Comparison of ENCODE assay signal across 8 cellular contexts in genomic region chrX:47568656-47569295, GRCh38. TPM values are rescaled to one million over a fixed set of nuclear protein-coding genes. Genes with fewer than 3 reads are reported as not detected.
A peak's percentile ranks its signal among the peaks of the same experiment; 100 is the strongest.
DNase-seq lines count a peak whose midpoint lies in the region; ATAC-seq lines count a peak whose summit lies in the region.

No MANE protein-coding gene starts in this region.

- H3K36me3 Mint-ChIP-seq in CD4-positive, alpha-beta memory T cell, result peaks cover 39 to 52% of the 10 kb centered on the region in 2 donors
- H3K36me3 Mint-ChIP-seq in activated naive CD8-positive, alpha-beta T cell treated with anti-CD3 and anti-CD28 coated beads for 36 hours, result peaks cover 38% of the 10 kb centered on the region

- no peaks in the 10 kb centered on the region for H3K79me1 ChIP-seq in mesendoderm (ENCODE audit: low read length)

- H3K4me2 ChIP-seq in mesendoderm (ENCODE audit: low read length), result no peak overlapping the region

- H3K18ac ChIP-seq in mesendoderm (ENCODE audit: low read length), result no peak overlapping the region

- H2BK15ac ChIP-seq in mesendoderm (replicated peaks; ENCODE audit: low read depth), result no peak overlapping the region

- ATAC-seq in HG03139 (IDR thresholded peaks at IDR 0.05; ENCODE audit: unreplicated experiment) (no peak), HG03039 (IDR thresholded peaks at IDR 0.05; ENCODE audit: unreplicated experiment) (no peak)

- no peak overlapping the region for H3K4me3 ChIP-seq in CD4-positive, alpha-beta memory T cell (ENCODE audit: low read length in 2 of 2)
- H3K4me3 ChIP-seq in mesendoderm (ENCODE audit: low read length), result no peak overlapping the region

- H2BK120ac ChIP-seq in mesendoderm (ENCODE audit: low read depth, low read length), result no peak overlapping the region

- intact Hi-C loops in CD4-positive, alpha-beta memory T cell (cut with micrococcal nuclease), result no loop called here

- peaks cover 53% of the 10 kb centered on the region for H3K36me3 ChIP-seq in CD4-positive, alpha-beta memory T cell (ENCODE audit: insufficient read depth, low read length)
- H3K36me3 ChIP-seq in mesendoderm (ENCODE audit: control insufficient read depth, insufficient read depth, low read length), result peaks cover 2% of the 10 kb centered on the region

- H3K79me2 ChIP-seq in mesendoderm (ENCODE audit: control insufficient read depth, insufficient read depth, low read length), result no peaks in the 10 kb centered on the region

- no peak overlapping the region for H3K56ac ChIP-seq in mesendoderm (ENCODE audit: low read length)

- H3K9ac ChIP-seq in mesendoderm (ENCODE audit: low read length), result no peak overlapping the region

- H3K4me3 Mint-ChIP-seq in CD4-positive, alpha-beta memory T cell, result no peak overlapping the region
- no peak overlapping the region for H3K4me3 Mint-ChIP-seq in activated naive CD8-positive, alpha-beta T cell treated with anti-CD3 and anti-CD28 coated beads for 36 hours

- H3K4ac ChIP-seq in mesendoderm (ENCODE audit: low read depth, low read length), result no peak overlapping the region

- WGBS in mesendoderm (ENCODE audit: extremely low coverage, insufficient coverage, low lambda C conversion rate), result no CpG with 5 or more reads among the region's 13 CpGs

- no peak overlapping the region for H4K5ac ChIP-seq in mesendoderm (ENCODE audit: low read length)

- H3K4me1 Mint-ChIP-seq in CD4-positive, alpha-beta memory T cell, result peaks cover 9 to 27% (median 15%) of the 10 kb centered on the region in 4 donors
- H3K4me1 Mint-ChIP-seq in activated naive CD8-positive, alpha-beta T cell treated with anti-CD3 and anti-CD28 coated beads for 36 hours, result peaks cover 16% of the 10 kb centered on the region

- POLR2A ChIA-PET in CD4-positive, alpha-beta memory T cell (lab: Charles Lee; ENCODE audit: partially characterized antibody), result interaction anchor here (1.2 to 1.9 kb wide), 2 partner anchors 13 to 14 kb away, joined by 3 to 8 read pairs; partner anchors contain the start of gene TIMP1

- H4K8ac ChIP-seq in mesendoderm (ENCODE audit: low read depth, low read length), result no peak overlapping the region

- H3K27ac ChIP-seq in CD4-positive, alpha-beta memory T cell (ENCODE audit: low read depth, low read length), result no peak overlapping the region
- H3K27ac ChIP-seq in mesendoderm (ENCODE audit: low read depth, low read length), result no peak overlapping the region

- no peaks in the 10 kb centered on the region for H3K9me3 Mint-ChIP-seq in CD4-positive, alpha-beta memory T cell
- no peaks in the 10 kb centered on the region for H3K9me3 Mint-ChIP-seq in activated naive CD8-positive, alpha-beta T cell treated with anti-CD3 and anti-CD28 coated beads for 36 hours

- no peaks in the 10 kb centered on the region for H3K27me3 ChIP-seq in CD4-positive, alpha-beta memory T cell (ENCODE audit: insufficient read depth, low read length)
- H3K27me3 ChIP-seq in mesendoderm (ENCODE audit: insufficient read depth, low read length, poor library complexity), result no peaks in the 10 kb centered on the region

- peak; percentile 38 to 46 (median 44) for DNase-seq in CD4-positive, alpha-beta memory T cell
- DNase-seq in HT-29 (ENCODE audit: low spot score), result peak; percentile 46
- DNase-seq in activated naive CD8-positive, alpha-beta T cell treated with anti-CD3 and anti-CD28 coated beads for 36 hours, result peak; percentile 29
- peak; percentile 67 for DNase-seq in mesendoderm
- DNase-seq in putamen (ENCODE audit: low spot score), result no peak
- no peak for DNase-seq in NCI-H510A treated with DMSO at 0.1 percent for 48 hours (lab: John Stamatoyannopoulos, UW)

- peak overlapping the region in 2 of 7 donors; percentile 17 to 87 for H3K27ac Mint-ChIP-seq in CD4-positive, alpha-beta memory T cell
- no peak overlapping the region for H3K27ac Mint-ChIP-seq in activated naive CD8-positive, alpha-beta T cell treated with anti-CD3 and anti-CD28 coated beads for 36 hours

- no peaks in the 10 kb centered on the region for H3K27me3 Mint-ChIP-seq in CD4-positive, alpha-beta memory T cell
- peaks cover 5% of the 10 kb centered on the region for H3K27me3 Mint-ChIP-seq in activated naive CD8-positive, alpha-beta T cell treated with anti-CD3 and anti-CD28 coated beads for 36 hours

- CTCF ChIA-PET in CD4-positive, alpha-beta memory T cell (lab: Charles Lee; ENCODE audit: partially characterized antibody), result interaction anchor here (1.9 kb wide), 1 partner anchor 13 kb away, joined by 5 read pairs; the partner anchor contains the start of gene TIMP1

- no peak overlapping the region for H2AK5ac ChIP-seq in mesendoderm (ENCODE audit: low read length)

- H3K9me3 ChIP-seq in CD4-positive, alpha-beta memory T cell (ENCODE audit: control insufficient read depth in 1 of 2, low read length in 2 of 2), result no peaks in the 10 kb centered on the region

- H2BK5ac ChIP-seq in mesendoderm (ENCODE audit: low read length), result no peak overlapping the region

- H3K4me1 ChIP-seq in CD4-positive, alpha-beta memory T cell (ENCODE audit: insufficient read depth, low read length), result peaks cover 11% of the 10 kb centered on the region
- H3K4me1 ChIP-seq in mesendoderm (ENCODE audit: control insufficient read depth, low read depth, low read length), result no peaks in the 10 kb centered on the region

- no peak overlapping the region for H3K23ac ChIP-seq in mesendoderm (ENCODE audit: low read length)

RNA-seq across cellular contexts. Expression of gene ARAF, which starts 7.8 kb away (rescaled TPM):
- total RNA-seq in CD4-positive, alpha-beta memory T cell, result 100 to 1,000 TPM; 107 to 111 TPM
- 10 to 100 TPM; 49.7 to 97.2 TPM for polyA plus RNA-seq in CD4-positive, alpha-beta memory T cell
- total RNA-seq in HT-29 (2014; rRNA removed; shearing (Covaris generic)), result 47.0 and 55.7 TPM in 2 replicates
- 10 to 100 TPM; 65.1 to 70.8 TPM for total RNA-seq in activated naive CD8-positive, alpha-beta T cell treated with anti-CD3 and anti-CD28 coated beads for 36 hours
- polyA plus RNA-seq in mesendoderm (2013, experiment 1 of 2), result 42.4 TPM
- 41.0 TPM for polyA plus RNA-seq in mesendoderm (2013, experiment 2 of 2)

RNA-seq across cellular contexts. Expression of gene TIMP1, which starts 13.5 kb away (rescaled TPM):
- 100 to 1,000 TPM; 147 to 156 TPM for total RNA-seq in CD4-positive, alpha-beta memory T cell
- polyA plus RNA-seq in CD4-positive, alpha-beta memory T cell, result 100 to 1,000 TPM; 320 to 339 TPM
- 116 and 127 TPM in 2 replicates for total RNA-seq in HT-29 (2014; rRNA removed; shearing (Covaris generic))
- 1 to 10 TPM; 2.7 to 3.2 TPM for total RNA-seq in activated naive CD8-positive, alpha-beta T cell treated with anti-CD3 and anti-CD28 coated beads for 36 hours
- polyA plus RNA-seq in mesendoderm (2013, experiment 1 of 2), result 51.0 TPM
- 54.0 TPM for polyA plus RNA-seq in mesendoderm (2013, experiment 2 of 2)

RNA-seq across cellular contexts. Expression of gene SYN1, which starts 50.9 kb away (rescaled TPM):
- 1 to 10 TPM in 1 of 2 experiments, under 1 TPM in 1; 0.90 to 1.4 TPM for total RNA-seq in CD4-positive, alpha-beta memory T cell
- 1 to 10 TPM in 1 of 2 donors, under 1 TPM in 1; 0.49 to 1.6 TPM for polyA plus RNA-seq in CD4-positive, alpha-beta memory T cell
- total RNA-seq in HT-29 (2014; rRNA removed; shearing (Covaris generic)), result not detected in 2 replicates
- total RNA-seq in activated naive CD8-positive, alpha-beta T cell treated with anti-CD3 and anti-CD28 coated beads for 36 hours, result 1 to 10 TPM in 1 of 2 experiments, under 1 TPM in 1; 0.91 to 1.4 TPM
- polyA plus RNA-seq in mesendoderm (2013, experiment 1 of 2), result 17.3 TPM
- 17.7 TPM for polyA plus RNA-seq in mesendoderm (2013, experiment 2 of 2)

Comparison
In these comparisons a context has a peak if more than half of its experiments do, and no peak if none do; other contexts are left out.
1. DNase-seq: peak in CD4-positive, alpha-beta memory T cell (5 of 5), HT-29 (single experiment), activated naive CD8-positive, alpha-beta T cell treated with anti-CD3 and anti-CD28 coated beads for 36 hours (single experiment) and mesendoderm (single experiment); none in putamen (single experiment) and NCI-H510A treated with DMSO at 0.1 percent for 48 hours (single experiment).
2. RNA of gene TIMP1, which starts 13.5 kb away (total RNA-seq): 147 to 156 TPM in CD4-positive, alpha-beta memory T cell and 116 to 127 TPM in HT-29; 2.7 to 3.2 TPM in activated naive CD8-positive, alpha-beta T cell treated with anti-CD3 and anti-CD28 coated beads for 36 hours; every median in the first group is over 10 times any median in the second.